ENCODE assay signal across 1 cellular context in genomic region chr2:69828913-69829242, GRCh38.
TF ChIP-seq lines count a peak whose summit lies in the region.

No MANE protein-coding gene starts in this region.

TF ChIP-seq in liver, 16 proteins besides CTCF, POLR2A, EP300 and RAD21 (continued from another document):
- TF ChIP-seq ATF3 (IDR thresholded peaks at IDR 0.05) (no peak), GABPA (IDR thresholded peaks at IDR 0.05 in 1 of 2, conservative IDR thresholded peaks at IDR 0.05 in 1 of 2) (no peak), FOXA2 (IDR thresholded peaks at IDR 0.05) (no peak)
TF ChIP-seq in liver: peak in this region for 0.
